In the genomic region with DNA sequence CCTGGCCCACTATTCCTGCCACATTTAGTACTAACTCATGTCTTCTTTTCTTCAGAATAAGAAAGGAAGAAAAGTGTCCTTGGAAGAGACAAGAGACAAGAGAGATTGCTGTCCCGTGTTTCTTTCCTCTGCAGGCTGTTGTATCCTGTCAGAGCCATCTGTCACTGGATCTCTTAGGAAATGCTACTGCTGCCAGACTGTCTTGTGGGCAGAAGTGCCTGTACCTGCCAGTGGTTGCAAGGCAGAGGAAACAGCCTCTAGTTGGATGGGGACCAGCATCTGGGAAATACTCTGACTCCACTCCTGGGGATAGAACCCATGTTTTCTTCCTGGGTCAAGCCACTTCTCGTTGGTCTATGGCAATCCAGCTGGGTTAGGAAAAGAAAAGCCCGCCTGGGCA, we compare ENCODE assay signal across 27 cellular contexts. TPM values are rescaled to one million over a fixed set of nuclear protein-coding genes. Genes with fewer than 3 reads are reported as not detected.
A peak's percentile ranks its signal among the peaks of the same experiment; 100 is the strongest.
DNase-seq lines count a peak whose midpoint lies in the region; ATAC-seq and TF ChIP-seq lines count a peak whose summit lies in the region.
"Had no signal": no experiment of that assay in that cellular context is flagged by ENCODE, and none has a peak within 500 bp of the region (broad histone marks: within the 10 kb centered on the region; RNA-seq: fewer than 3 reads in every experiment).

No MANE protein-coding gene starts in this region.

- H3K9me3 Mint-ChIP-seq in activated CD4-positive, alpha-beta T cell treated with anti-CD3 and anti-CD28 coated beads, Interleukin-2, amount 10 ng/mL, durations not matched to agents 24 days and 14 days: no peaks in the 10 kb centered on the region
- no peaks in the 10 kb centered on the region for H3K9me3 Mint-ChIP-seq in activated T-helper 17 cell treated with anti-CD3 and anti-CD28 coated beads, Interleukin-2, amount 50 U/mL, for 72 hours
- H3K9me3 Mint-ChIP-seq: activated naive CD4-positive, alpha-beta T cell treated with anti-CD3 and anti-CD28 coated beads for 36 hours; CD4-positive, alpha-beta T cell; naive thymus-derived CD4-positive, alpha-beta T cell had no signal

- no peaks in the 10 kb centered on the region for H3K9me3 ChIP-seq in neutrophil
- H3K9me3 ChIP-seq: ascending aorta, right lobe of liver, thoracic aorta had no signal

- no peaks in the 10 kb centered on the region for H3K36me3 ChIP-seq in neutrophil
- H3K36me3 ChIP-seq: ascending aorta, right lobe of liver, thoracic aorta had no signal

- H3K4me1 Mint-ChIP-seq in activated CD4-positive, alpha-beta T cell treated with anti-CD3 and anti-CD28 coated beads, Interleukin-2, amount 10 ng/mL, durations not matched to agents 24 days and 14 days: peaks cover 39% of the 10 kb centered on the region
- H3K4me1 Mint-ChIP-seq in activated T-helper 17 cell treated with anti-CD3 and anti-CD28 coated beads, Interleukin-2, amount 50 U/mL, for 72 hours: peaks cover 18% of the 10 kb centered on the region

- H3K4me3 ChIP-seq in neutrophil (ENCODE audit: low read depth in 1 of 2, low read length in 1 of 2): no peak overlapping the region
- H3K4me3 ChIP-seq: ascending aorta, right lobe of liver, thoracic aorta had no signal

- H3K4me3 Mint-ChIP-seq in activated CD4-positive, alpha-beta T cell treated with anti-CD3 and anti-CD28 coated beads, Interleukin-2, amount 10 ng/mL, durations not matched to agents 24 days and 14 days: no peak overlapping the region
- H3K4me3 Mint-ChIP-seq in activated T-helper 17 cell treated with anti-CD3 and anti-CD28 coated beads, Interleukin-2, amount 50 U/mL, for 72 hours: peak overlapping the region; percentile 60
- H3K4me3 Mint-ChIP-seq: activated CD4-positive, alpha-beta T cell treated with anti-CD3 and anti-CD28 coated beads for 36 hours; activated naive CD4-positive, alpha-beta T cell treated with anti-CD3 and anti-CD28 coated beads for 36 hours; CD4-positive, alpha-beta T cell had no signal

- no peaks in the 10 kb centered on the region for H3K27me3 Mint-ChIP-seq in activated CD4-positive, alpha-beta T cell treated with anti-CD3 and anti-CD28 coated beads, Interleukin-2, amount 10 ng/mL, durations not matched to agents 24 days and 14 days
- no peaks in the 10 kb centered on the region for H3K27me3 Mint-ChIP-seq in activated T-helper 17 cell treated with anti-CD3 and anti-CD28 coated beads, Interleukin-2, amount 50 U/mL, for 72 hours
- H3K27me3 Mint-ChIP-seq: activated CD4-positive, alpha-beta T cell treated with anti-CD3 and anti-CD28 coated beads for 36 hours; CD4-positive, alpha-beta T cell had no signal

- peak overlapping the region; percentile 32 for H3K27ac Mint-ChIP-seq in activated CD4-positive, alpha-beta T cell treated with anti-CD3 and anti-CD28 coated beads, Interleukin-2, amount 10 ng/mL, durations not matched to agents 24 days and 14 days
- no peak overlapping the region for H3K27ac Mint-ChIP-seq in activated T-helper 17 cell treated with anti-CD3 and anti-CD28 coated beads, Interleukin-2, amount 50 U/mL, for 72 hours
- H3K27ac Mint-ChIP-seq: activated naive CD4-positive, alpha-beta T cell treated with anti-CD3 and anti-CD28 coated beads for 36 hours had no signal

- no peaks in the 10 kb centered on the region for H3K27me3 ChIP-seq in neutrophil
- H3K27me3 ChIP-seq: ascending aorta, right lobe of liver had no signal

- no peak for TF ChIP-seq CTCF in neutrophil (IDR thresholded peaks at IDR 0.05)

- intact Hi-C loops in activated CD4-positive, alpha-beta T cell treated with anti-CD3 and anti-CD28 coated beads, Interleukin-2, amount 10 ng/mL, durations not matched to agents 24 days and 14 days (cut with micrococcal nuclease): no loop called here

- peak overlapping the region; percentile 84 for H3K27ac ChIP-seq in neutrophil
- H3K27ac ChIP-seq: KMS-11, right lobe of liver, thoracic aorta had no signal

- no peak for DNase-seq in activated CD4-positive, alpha-beta T cell treated with anti-CD3 and anti-CD28 coated beads, Interleukin-2, amount 10 ng/mL, durations not matched to agents 24 days and 14 days
- DNase-seq in activated CD4-positive, alpha-beta T cell treated with anti-CD3 and anti-CD28 coated beads, Interleukin-2, amount 50 U/mL, for 1 hour: no peak
- DNase-seq in GDM1 (lab: John Stamatoyannopoulos, UW): peak; percentile 12
- DNase-seq: ACHN; activated CD4-positive, alpha-beta T cell treated with anti-CD3 and anti-CD28 coated beads for 36 hours; activated naive CD4-positive, alpha-beta T cell treated with anti-CD3 and anti-CD28 coated beads for 36 hours; activated T-cell treated with anti-CD3 and anti-CD28 coated beads for 4 hours; CD4-positive, alpha-beta T cell; cerebellar nuclear complex; DMS79; H7; kidney glomerular epithelial cell; mammary epithelial cell; naive thymus-derived CD4-positive, alpha-beta T cell; NCI-H1092; NCI-H2081; NCI-H510A treated with DMSO at 0.1 percent for 48 hours; right lobe of liver had no signal

- peaks cover 69 to 73% of the 10 kb centered on the region in 2 experiments for H3K4me1 ChIP-seq in neutrophil (ENCODE audit: control insufficient read depth in 1 of 2, insufficient read depth in 1 of 2, low read depth in 1 of 2, low read length in 1 of 2)
- H3K4me1 ChIP-seq: right lobe of liver had no signal

- no peak for ATAC-seq in activated T-helper 17 cell treated with anti-CD3 and anti-CD28 coated beads, Interleukin-2, amount 50 U/mL, for 72 hours (replicated peaks)
- no peak for ATAC-seq in GM21825 (IDR thresholded peaks at IDR 0.05; ENCODE audit: unreplicated experiment)
- no peak for ATAC-seq in HG02840 (IDR thresholded peaks at IDR 0.05; ENCODE audit: low FRiP score, unreplicated experiment)
- no peak for ATAC-seq in HG03571 (IDR thresholded peaks at IDR 0.05; ENCODE audit: unreplicated experiment)
- ATAC-seq: activated CD4-positive, alpha-beta T cell treated with anti-CD3 and anti-CD28 coated beads for 36 hours; naive thymus-derived CD4-positive, alpha-beta T cell; right lobe of liver; Right ventricle myocardium inferior had no signal

- no peaks in the 10 kb centered on the region for H3K36me3 Mint-ChIP-seq in activated CD4-positive, alpha-beta T cell treated with anti-CD3 and anti-CD28 coated beads, Interleukin-2, amount 10 ng/mL, durations not matched to agents 24 days and 14 days (ENCODE audit: low read depth)
- H3K36me3 Mint-ChIP-seq in activated T-helper 17 cell treated with anti-CD3 and anti-CD28 coated beads, Interleukin-2, amount 50 U/mL, for 72 hours (ENCODE audit: low read depth): no peaks in the 10 kb centered on the region

RNA-seq across cellular contexts. Expression of a gene that starts 16.7 kb away (rescaled TPM):
- 20.9 and 22.0 TPM in 2 replicates for total RNA-seq in activated CD4-positive, alpha-beta T cell treated with anti-CD3 and anti-CD28 coated beads, Interleukin-2, amount 10 ng/mL, durations not matched to agents 24 days and 14 days
- 10 to 100 TPM; 33.7 to 58.6 TPM for total RNA-seq in activated T-helper 17 cell treated with anti-CD3 and anti-CD28 coated beads, Interleukin-2, amount 50 U/mL, for 72 hours
